In the genomic region with DNA sequence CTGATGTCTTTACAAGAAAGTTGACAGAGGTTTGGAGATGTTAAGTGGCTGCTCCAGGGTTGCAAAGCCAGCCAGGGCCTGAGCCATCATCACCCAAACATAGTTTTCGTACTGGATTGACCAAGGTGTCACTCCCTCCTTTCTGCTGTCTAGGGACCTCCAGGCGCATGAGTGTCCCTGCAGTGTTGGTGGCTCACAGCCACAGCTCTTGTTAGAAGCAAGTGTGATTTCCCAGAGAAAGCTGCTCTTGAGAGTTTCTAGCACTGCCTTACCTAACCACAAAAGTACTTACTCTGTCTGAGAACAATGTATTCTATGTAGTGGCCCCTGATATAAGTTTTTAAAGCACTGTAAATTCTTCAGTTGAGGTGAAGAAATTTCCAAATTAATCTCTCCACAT, we compare ENCODE assay signal across 16 cellular contexts.
"Had no signal": no experiment of that assay in that cellular context is flagged by ENCODE, and none has a peak within 500 bp of the region (broad histone marks: within the 10 kb centered on the region; RNA-seq: fewer than 3 reads in every experiment).

No MANE protein-coding gene starts in this region.

- H3K27ac ChIP-seq: adrenal gland, body of pancreas, hepatocyte, parathyroid adenoma, thoracic aorta, uterus had no signal

- H2AFZ ChIP-seq: hepatocyte, parathyroid adenoma had no signal

- H3K4me1 Mint-ChIP-seq: activated CD4-positive, alpha-beta T cell treated with anti-CD3 and anti-CD28 coated beads, Interleukin-2, amount 10 ng/mL, durations not matched to agents 7 days and 5 days; stimulated activated naive CD8-positive, alpha-beta T cell treated with anti-CD3 and anti-CD28 coated beads, Interleukin-15, amount 100 ng/mL, for 72 hours had no signal

- H3K27me3 ChIP-seq: adrenal gland, body of pancreas, hepatocyte, uterus had no signal

- DNase-seq: activated CD4-positive, alpha-beta T cell treated with anti-CD3 and anti-CD28 coated beads, Interleukin-2, amount 10 ng/mL, durations not matched to agents 7 days and 5 days; activated CD4-positive, CD25-positive, alpha-beta regulatory T cell; activated CD8-positive, alpha-beta memory T cell treated with anti-CD3 and anti-CD28 coated beads for 24 hours; activated naive CD4-positive, alpha-beta T cell treated with anti-CD3 and anti-CD28 coated beads, Interleukin-2, amount 50 U/mL, for 16 hours; adrenal gland; body of pancreas; effector memory CD8-positive, alpha-beta T cell; retina; stimulated activated CD4-positive, alpha-beta T cell treated with anti-CD3 and anti-CD28 coated beads, Interleukin-4, amount 100 ng/mL, for 4 hours; stimulated activated naive CD8-positive, alpha-beta T cell treated with anti-CD3 and anti-CD28 coated beads, Interleukin-15, amount 100 ng/mL, for 72 hours; uterus had no signal

- H3K9me3 ChIP-seq: adrenal gland, body of pancreas, thoracic aorta, uterus had no signal

- H3K4me3 Mint-ChIP-seq: activated CD4-positive, alpha-beta T cell treated with anti-CD3 and anti-CD28 coated beads, Interleukin-2, amount 10 ng/mL, durations not matched to agents 7 days and 5 days; effector memory CD8-positive, alpha-beta T cell; mesothelial cell of epicardium; stimulated activated naive CD8-positive, alpha-beta T cell treated with anti-CD3 and anti-CD28 coated beads, Interleukin-15, amount 100 ng/mL, for 72 hours had no signal

- H3K27me3 Mint-ChIP-seq: activated CD4-positive, alpha-beta T cell treated with anti-CD3 and anti-CD28 coated beads, Interleukin-2, amount 10 ng/mL, durations not matched to agents 7 days and 5 days; effector memory CD8-positive, alpha-beta T cell; stimulated activated naive CD8-positive, alpha-beta T cell treated with anti-CD3 and anti-CD28 coated beads, Interleukin-15, amount 100 ng/mL, for 72 hours had no signal

- H3K9me3 Mint-ChIP-seq: activated CD4-positive, alpha-beta T cell treated with anti-CD3 and anti-CD28 coated beads, Interleukin-2, amount 10 ng/mL, durations not matched to agents 7 days and 5 days; stimulated activated naive CD8-positive, alpha-beta T cell treated with anti-CD3 and anti-CD28 coated beads, Interleukin-15, amount 100 ng/mL, for 72 hours had no signal

- H3K4me1 ChIP-seq: adrenal gland, body of pancreas, parathyroid adenoma, uterus had no signal

- H3K36me3 Mint-ChIP-seq: mesothelial cell of epicardium had no signal

- H3K27ac Mint-ChIP-seq: activated CD4-positive, alpha-beta T cell treated with anti-CD3 and anti-CD28 coated beads, Interleukin-2, amount 10 ng/mL, durations not matched to agents 7 days and 5 days; effector memory CD8-positive, alpha-beta T cell; mesothelial cell of epicardium; stimulated activated naive CD8-positive, alpha-beta T cell treated with anti-CD3 and anti-CD28 coated beads, Interleukin-15, amount 100 ng/mL, for 72 hours had no signal

- H3K9ac ChIP-seq: parathyroid adenoma had no signal

- H3K4me3 ChIP-seq: adrenal gland, body of pancreas, hepatocyte, thoracic aorta, uterus had no signal

- H3K4me2 ChIP-seq: hepatocyte had no signal

- H3K36me3 ChIP-seq: adrenal gland, thoracic aorta, uterus had no signal

- H3K79me2 ChIP-seq: hepatocyte, parathyroid adenoma had no signal

- FAIRE-seq: TTC549 had no signal

- ATAC-seq: body of pancreas; effector memory CD8-positive, alpha-beta T cell; stimulated activated naive CD8-positive, alpha-beta T cell treated with anti-CD3 and anti-CD28 coated beads, Interleukin-15, amount 100 ng/mL, for 72 hours had no signal
